ENCODE assay signal across 24 cellular contexts in the genomic region with DNA sequence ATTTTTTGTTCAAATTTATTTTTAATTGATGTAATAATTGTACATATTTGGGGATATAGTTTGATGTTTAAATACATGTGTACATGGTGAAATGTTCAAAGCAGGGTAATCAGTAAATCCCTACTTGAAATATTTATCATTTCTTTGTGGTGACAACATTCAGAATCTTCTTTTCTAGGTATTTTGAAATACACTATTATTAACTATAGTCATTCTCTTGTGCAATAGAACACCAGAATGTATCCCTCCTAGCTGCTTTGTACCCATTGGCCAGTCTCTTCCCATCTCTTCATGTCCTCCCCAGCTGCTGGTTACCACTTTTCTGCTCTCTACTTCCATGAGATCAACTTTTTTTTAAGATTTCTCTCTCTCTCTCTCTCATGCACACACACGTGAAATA.
A peak's percentile ranks its signal among the peaks of the same experiment; 100 is the strongest.
DNase-seq lines count a peak whose midpoint lies in the region; TF ChIP-seq lines count a peak whose summit lies in the region.
"Had no signal": no experiment of that assay in that cellular context is flagged by ENCODE, and none has a peak within 500 bp of the region (broad histone marks: within the 10 kb centered on the region; RNA-seq: fewer than 3 reads in every experiment).

No MANE protein-coding gene starts in this region.

- no peak for TF ChIP-seq EP300 in transverse colon (IDR thresholded peaks at IDR 0.05; ENCODE audit: low read depth)

- H3K36me3 ChIP-seq in transverse colon: no peaks in the 10 kb centered on the region
- H3K36me3 ChIP-seq: sigmoid colon, WERI-Rb-1 had no signal

- DNase-seq in AG08396 (ENCODE audit: low spot score) (peak; percentile 27), HCEC 1CT (peak; percentile 89), amniotic epithelial cell (ENCODE audit: low read depth) (peak; percentile 85), fibroblast of villous mesenchyme (ENCODE audit: low read depth) (peak; percentile 73), transverse colon (no peak), NCI-H187 treated with DMSO at 0.1 percent for 48 hours (lab: John Stamatoyannopoulos, UW) (no peak), mucosa of gallbladder (ENCODE audit: low spot score) (no peak), hypothalamus (lab: John Stamatoyannopoulos, UW) (no peak)
- DNase-seq: activated CD4-positive, alpha-beta T cell treated with anti-CD3 and anti-CD28 coated beads, Interleukin-2, amount 50 U/mL, for 1 hour; activated naive CD8-positive, alpha-beta T cell treated with anti-CD3 and anti-CD28 coated beads, Interleukin-2, amount 10 ng/mL, durations not matched to agents 7 days and 5 days; DMS53; dorsolateral prefrontal cortex; glutamatergic neuron; H9; left ventricle myocardium superior; NCI-H1417 treated with DMSO at 0.1 percent for 48 hours; NCI-H774; nephron progenitor cell; PC-9; posterior cingulate gyrus; sigmoid colon; T-helper 2 cell; testis; WERI-Rb-1 had no signal

- no peaks in the 10 kb centered on the region for H3K9me3 ChIP-seq in transverse colon
- H3K9me3 ChIP-seq: sigmoid colon, testis had no signal

- in situ Hi-C loops in transverse colon (cut with MboI; ENCODE audit: low pct_ligation_motif_present in 1 of 4, low pct_unique_long_range_greater_than_20kb in 1 of 4, low sequenced_read_pairs in 3 of 4): no loop called here

- WGBS in transverse colon (ENCODE audit: low coverage in 1 of 2), 2 donors: 88 to 100% methylated on average over 1 of the region's 1 CpG

- intact Hi-C loops in transverse colon (cut with DNase I; ENCODE audit: low total_unique reads): no loop called here

- no peak for TF ChIP-seq CTCF in fibroblast of villous mesenchyme (IDR thresholded peaks at IDR 0.05; ENCODE audit: insufficient read depth, low read depth, low read length)
- no peak for TF ChIP-seq CTCF in transverse colon (IDR thresholded peaks at IDR 0.05)

- no peak for TF ChIP-seq POLR2A in transverse colon (IDR thresholded peaks at IDR 0.05)

- no peaks in the 10 kb centered on the region for H3K27me3 ChIP-seq in transverse colon
- H3K27me3 ChIP-seq: dorsolateral prefrontal cortex, sigmoid colon, testis had no signal

- peaks cover 0 to 11% (median 2%) of the 10 kb centered on the region in 4 donors for H3K4me1 ChIP-seq in transverse colon
- H3K4me1 ChIP-seq: testis had no signal

- no peak overlapping the region for H3K4me3 ChIP-seq in fibroblast of villous mesenchyme (ENCODE audit: low read depth, low read length)
- no peak overlapping the region for H3K4me3 ChIP-seq in transverse colon
- H3K4me3 ChIP-seq: dorsolateral prefrontal cortex, PC-9, sigmoid colon, testis had no signal

- no peak overlapping the region for H3K27ac ChIP-seq in transverse colon
- H3K27ac ChIP-seq: dorsolateral prefrontal cortex, PC-9, sigmoid colon, testis, WERI-Rb-1 had no signal

Comparison
In these comparisons a context has a peak if more than half of its experiments do, and no peak if none do; other contexts are left out.
1. DNase-seq: peak in AG08396 (single experiment), HCEC 1CT (single experiment), amniotic epithelial cell (single experiment) and fibroblast of villous mesenchyme (single experiment); none in transverse colon (single experiment), NCI-H187 treated with DMSO at 0.1 percent for 48 hours (single experiment), mucosa of gallbladder (single experiment) and hypothalamus (0 of 51).